ENCODE assay signal across 9 cellular contexts in the genomic region with DNA sequence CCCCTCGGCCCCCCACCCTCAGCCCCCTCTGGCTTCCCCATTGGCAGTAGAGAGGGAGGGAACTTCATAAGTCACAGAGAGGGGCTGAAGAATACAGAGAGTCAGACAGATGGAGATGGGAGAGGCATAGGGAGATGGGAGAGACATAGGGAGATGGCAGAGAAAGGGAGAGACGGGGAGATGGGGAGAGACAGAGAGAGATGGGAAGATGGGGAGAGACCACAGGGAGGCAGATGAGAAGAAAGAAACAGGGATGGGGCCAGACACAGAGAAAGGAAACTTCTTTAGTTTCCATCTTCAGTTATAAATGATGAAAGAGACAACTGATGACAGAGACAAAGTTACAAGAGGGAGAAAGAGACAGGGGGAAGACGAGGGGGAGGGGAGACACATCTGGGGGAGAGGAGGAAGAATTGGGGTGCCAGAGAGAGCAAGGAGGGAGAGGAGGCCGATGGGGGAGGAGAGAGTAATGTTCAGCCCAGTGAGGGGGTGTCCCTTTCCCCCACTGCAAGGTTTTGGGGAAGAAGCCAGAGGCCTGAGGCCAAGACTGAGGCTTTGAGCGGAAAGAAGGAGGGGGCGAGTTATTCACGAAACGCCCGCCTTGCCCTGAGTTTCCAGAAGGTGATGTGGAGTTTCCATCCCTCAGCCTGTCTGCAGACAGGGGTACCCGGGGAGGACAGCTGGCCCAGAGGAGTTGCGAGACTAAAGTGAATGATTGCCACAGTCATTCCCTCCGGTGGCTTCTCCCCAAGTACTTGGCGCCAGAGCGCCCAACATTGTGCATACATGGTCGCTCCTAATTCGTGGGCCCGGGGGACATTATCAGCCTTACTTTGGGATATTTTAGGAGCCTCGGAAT. TPM values are rescaled to one million over a fixed set of nuclear protein-coding genes. Genes with fewer than 3 reads are reported as not detected.
DNase-seq lines count a peak whose midpoint lies in the region; ATAC-seq and TF ChIP-seq lines count a peak whose summit lies in the region.
"Had no signal": no experiment of that assay in that cellular context is flagged by ENCODE, and none has a peak within 500 bp of the region (broad histone marks: within the 10 kb centered on the region; RNA-seq: fewer than 3 reads in every experiment).

No MANE protein-coding gene starts in this region.

- no peak for TF ChIP-seq CTCF in SU-DHL-6 (IDR thresholded peaks at IDR 0.05; ENCODE audit: insufficient read depth, low read length, poor library complexity, severe bottlenecking)
- no peak for TF ChIP-seq CTCF in chondrocyte (IDR thresholded peaks at IDR 0.05)
- TF ChIP-seq CTCF in gastrocnemius medialis (IDR thresholded peaks at IDR 0.05 in 4 of 5, conservative IDR thresholded peaks at IDR 0.05 in 1 of 5) = no peak

- CTCF ChIA-PET in CD4-positive, alpha-beta memory T cell (lab: Charles Lee; ENCODE audit: partially characterized antibody) = interaction anchor here (0.8 to 4.1 kb wide), 6 partner anchors 7 to 37 kb away, joined by 3 to 26 read pairs (median 5); no protein-coding TSS in a partner anchor

- in situ Hi-C loops in gastrocnemius medialis (cut with MboI; ENCODE audit: low sequenced_read_pairs in 4 of 4) = loop anchor here in 1 of 4 donors (10.0 kb wide), 1 partner anchor 289 kb away; no protein-coding TSS in a partner anchor

- no peak overlapping the region for H2AFZ ChIP-seq in SU-DHL-6 (ENCODE audit: low read depth, low read length, severe bottlenecking)

- peak overlapping the region; percentile 72 to 92 (median 88) for H3K4me3 Mint-ChIP-seq in CD4-positive, alpha-beta memory T cell
- peak overlapping the region; percentile 85 for H3K4me3 Mint-ChIP-seq in chondrocyte (ENCODE audit: unreplicated experiment)

- DNase-seq in CD4-positive, alpha-beta memory T cell = peak in 2 of 5 donors; percentile 25 to 93
- DNase-seq in chondrocyte (ENCODE audit: low spot score) = no peak
- no peak for DNase-seq in gastrocnemius medialis
- DNase-seq in NCI-H510A treated with DMSO at 0.1 percent for 48 hours (lab: John Stamatoyannopoulos, UW) = no peak
- no peak for DNase-seq in NCI-H2107 treated with DMSO at 0.1 percent for 48 hours (lab: John Stamatoyannopoulos, UW; ENCODE audit: unreplicated experiment)

- peaks cover 73% of the 10 kb centered on the region for H3K4me1 ChIP-seq in CD4-positive, alpha-beta memory T cell (ENCODE audit: insufficient read depth, low read length)
- peaks cover 7 to 15% of the 10 kb centered on the region in 2 donors for H3K4me1 ChIP-seq in gastrocnemius medialis

- peaks cover 29% of the 10 kb centered on the region for H3K36me3 ChIP-seq in CD4-positive, alpha-beta memory T cell (ENCODE audit: insufficient read depth, low read length)
- no peaks in the 10 kb centered on the region; the same call in 1 of the 2 replicates for H3K36me3 ChIP-seq in SU-DHL-6 (ENCODE audit: low read length)
- H3K36me3 ChIP-seq in gastrocnemius medialis = peaks cover 0 to 32% of the 10 kb centered on the region in 2 donors
- H3K36me3 ChIP-seq: ovary had no signal

- H3K9me2 ChIP-seq in SU-DHL-6 (replicated peaks; ENCODE audit: insufficient read depth, low read length) = no peaks in the 10 kb centered on the region

- H3K9me3 Mint-ChIP-seq in CD4-positive, alpha-beta memory T cell = peaks cover 0 to 2% (median 0%) of the 10 kb centered on the region in 8 donors
- H3K9me3 Mint-ChIP-seq in chondrocyte (ENCODE audit: low read depth) = no peaks in the 10 kb centered on the region

- H4K20me1 ChIP-seq in SU-DHL-6 (ENCODE audit: low read depth, low read length) = no peaks in the 10 kb centered on the region

- H3K27ac ChIP-seq in CD4-positive, alpha-beta memory T cell (ENCODE audit: low read depth, low read length) = peak overlapping the region; percentile 89
- H3K27ac ChIP-seq in SU-DHL-6 (ENCODE audit: low read depth, low read length) (peak overlapping the region; percentile 81), gastrocnemius medialis (peak overlapping the region in 1 of 4 donors; percentile 74)

- POLR2A ChIA-PET in CD4-positive, alpha-beta memory T cell (lab: Charles Lee; ENCODE audit: partially characterized antibody) = interaction anchor here (0.6 to 10.9 kb wide), 14 partner anchors 9 to 298 kb away, joined by 3 to 172 read pairs (median 4); partner anchors contain the start of genes CDC37, EIF3G, ICAM1 and P2RY11

- no peaks in the 10 kb centered on the region for H3K9me3 ChIP-seq in CD4-positive, alpha-beta memory T cell (ENCODE audit: control insufficient read depth in 1 of 2, low read length in 2 of 2)
- H3K9me3 ChIP-seq in SU-DHL-6 (ENCODE audit: insufficient read depth, low read length) = no peaks in the 10 kb centered on the region
- H3K9me3 ChIP-seq in gastrocnemius medialis = no peaks in the 10 kb centered on the region
- H3K9me3 ChIP-seq: ovary had no signal

- peak overlapping the region; percentile 39 for H3K9ac ChIP-seq in SU-DHL-6 (ENCODE audit: low read length)

- TF ChIP-seq POLR2A in gastrocnemius medialis (IDR thresholded peaks at IDR 0.05) = no peak

- no peaks in the 10 kb centered on the region for H3K27me3 ChIP-seq in CD4-positive, alpha-beta memory T cell (ENCODE audit: insufficient read depth, low read length)
- H3K27me3 ChIP-seq in SU-DHL-6 (ENCODE audit: low read length) (no peaks in the 10 kb centered on the region), gastrocnemius medialis (no peaks in the 10 kb centered on the region)
- H3K27me3 ChIP-seq: ovary had no signal

- peak overlapping the region; percentile 95 to 100 (median 97) for H3K27ac Mint-ChIP-seq in CD4-positive, alpha-beta memory T cell
- H3K27ac Mint-ChIP-seq in chondrocyte (ENCODE audit: unreplicated experiment) = peak overlapping the region; percentile 94

- H3F3A ChIP-seq in SU-DHL-6 (ENCODE audit: insufficient read depth) = peaks cover 19% of the 10 kb centered on the region

- peak overlapping the region; percentile 47 for H3K4me2 ChIP-seq in SU-DHL-6 (ENCODE audit: low read depth, low read length, poor library complexity, severe bottlenecking)

- H3K36me3 Mint-ChIP-seq in CD4-positive, alpha-beta memory T cell = peaks cover 18 to 29% of the 10 kb centered on the region in 2 donors
- H3K36me3 Mint-ChIP-seq in chondrocyte (ENCODE audit: low read depth) = peaks cover 7% of the 10 kb centered on the region

- H3K4me1 Mint-ChIP-seq in CD4-positive, alpha-beta memory T cell = peaks cover 33 to 87% (median 56%) of the 10 kb centered on the region in 4 donors
- H3K4me1 Mint-ChIP-seq in chondrocyte (ENCODE audit: low read depth) = peaks cover 10% of the 10 kb centered on the region

- ATAC-seq in HG02759 (IDR thresholded peaks at IDR 0.05; ENCODE audit: unreplicated experiment) = peak; percentile 16
- ATAC-seq in gastrocnemius medialis = peak in 1 of 2 donors; percentile 4
- ATAC-seq in GM19455 (IDR thresholded peaks at IDR 0.05; ENCODE audit: unreplicated experiment) = no peak

- no peaks in the 10 kb centered on the region for H3K27me3 Mint-ChIP-seq in CD4-positive, alpha-beta memory T cell
- no peaks in the 10 kb centered on the region for H3K27me3 Mint-ChIP-seq in chondrocyte (ENCODE audit: low read depth)

- intact Hi-C loops in CD4-positive, alpha-beta memory T cell (cut with micrococcal nuclease) = loop anchor here (1.0 to 10.0 kb wide), 6 partner anchors 9 to 299 kb away; partner anchors contain the start of genes CDC37, EIF3G, RAVER1 and SHFL
- intact Hi-C loops in gastrocnemius medialis (cut with DNase I; ENCODE audit: low total_unique reads) = loop anchor here (5.0 kb wide), 1 partner anchor 288 kb away; the partner anchor contains the start of gene FBXL12

- H3K79me2 ChIP-seq in SU-DHL-6 (ENCODE audit: insufficient read depth, low read length) = peaks cover 19% of the 10 kb centered on the region

- peak overlapping the region; percentile 5 to 58 for H3K4me3 ChIP-seq in CD4-positive, alpha-beta memory T cell (ENCODE audit: low read length in 2 of 2)
- H3K4me3 ChIP-seq in SU-DHL-6 (ENCODE audit: insufficient read depth, low read length, poor library complexity, severe bottlenecking) = peak overlapping the region; percentile 36
- peak overlapping the region in 3 of 4 donors; percentile 18 to 87 (median 79) for H3K4me3 ChIP-seq in gastrocnemius medialis

RNA-seq across cellular contexts. Expression of gene PPAN, which starts 0.7 kb away (rescaled TPM):
- total RNA-seq in CD4-positive, alpha-beta memory T cell = 100 to 1,000 TPM in 1 of 2 experiments, 10 to 100 TPM in 1; 92.5 to 102 TPM
- polyA plus RNA-seq in CD4-positive, alpha-beta memory T cell = 10 to 100 TPM; 14.5 to 51.1 TPM
- total RNA-seq in chondrocyte (28.2 to 33.1 TPM (median 31.0 TPM) in 3 replicates), gastrocnemius medialis (10 to 100 TPM; 30.5 to 42.3 (median 36.7) TPM)

RNA-seq across cellular contexts. Expression of gene ANGPTL6, which starts 3.0 kb away (rescaled TPM):
- total RNA-seq in CD4-positive, alpha-beta memory T cell = under 1 TPM; 0.52 to 0.83 TPM
- polyA plus RNA-seq in CD4-positive, alpha-beta memory T cell = under 1 TPM; 0.19 to 0.29 TPM
- total RNA-seq in chondrocyte (0.45 to 0.46 TPM in 2 of 3 replicates, not detected in the other), gastrocnemius medialis (1 to 10 TPM in 1 of 4 donors, not detected in 3; 4.0 TPM)

RNA-seq across cellular contexts. Expression of gene P2RY11, which starts 6.0 kb away (rescaled TPM):
- total RNA-seq in CD4-positive, alpha-beta memory T cell = 10 to 100 TPM; 42.6 to 49.7 TPM
- polyA plus RNA-seq in CD4-positive, alpha-beta memory T cell = 1 to 10 TPM in 1 of 2 donors, under 1 TPM in 1; 0.24 to 4.7 TPM
- total RNA-seq in chondrocyte (9.5 to 13.5 TPM (median 10.4 TPM) in 3 replicates), gastrocnemius medialis (1 to 10 TPM in 3 of 4 donors, not detected in 1; 2.4 to 4.3 (median 3.9) TPM)

RNA-seq across cellular contexts. Expression of gene EIF3G, which starts 14.2 kb away (rescaled TPM):
- total RNA-seq in CD4-positive, alpha-beta memory T cell = 100 to 1,000 TPM; 306 to 315 TPM
- 100 to 1,000 TPM; 226 to 239 TPM for polyA plus RNA-seq in CD4-positive, alpha-beta memory T cell
- total RNA-seq in chondrocyte = 145 to 149 TPM (median 146 TPM) in 3 replicates
- total RNA-seq in gastrocnemius medialis = 100 to 1,000 TPM; 321 to 516 (median 354) TPM

RNA-seq across cellular contexts. Expression of gene SHFL, which starts 19.4 kb away (rescaled TPM):
- 100 to 1,000 TPM; 112 TPM for total RNA-seq in CD4-positive, alpha-beta memory T cell
- polyA plus RNA-seq in CD4-positive, alpha-beta memory T cell = 10 to 100 TPM; 25.7 to 58.2 TPM
- total RNA-seq in chondrocyte (15.8 to 21.8 TPM (median 19.9 TPM) in 3 replicates), gastrocnemius medialis (10 to 100 TPM in 1 of 4 donors, 1 to 10 TPM in 3; 2.2 to 11.2 (median 2.8) TPM)
